In genomic region chr10:11159543-11160215, GRCh38 we compare ENCODE assay signal across 30 cellular contexts.
DNase-seq lines count a peak whose midpoint lies in the region; ATAC-seq and TF ChIP-seq lines count a peak whose summit lies in the region.
"Had no signal": no experiment of that assay in that cellular context is flagged by ENCODE, and none has a peak within 500 bp of the region (broad histone marks: within the 10 kb centered on the region; RNA-seq: fewer than 3 reads in every experiment).

No MANE protein-coding gene starts in this region.

- TF ChIP-seq CTCF in MM.1S (IDR thresholded peaks at IDR 0.05; ENCODE audit: low read length) (no peak), fibroblast of the aortic adventitia (IDR thresholded peaks at IDR 0.05; ENCODE audit: insufficient read depth, low read length) (no peak), neutrophil (IDR thresholded peaks at IDR 0.05) (no peak)

- H3K36me3 Mint-ChIP-seq in activated CD8-positive, alpha-beta memory T cell treated with anti-CD3 and anti-CD28 coated beads, Interleukin-2, amount 10 ng/mL, durations not matched to agents 7 days and 5 days = peaks cover 9% of the 10 kb centered on the region
- H3K36me3 Mint-ChIP-seq: neural progenitor cell had no signal

- H3K9me3 Mint-ChIP-seq in activated CD8-positive, alpha-beta memory T cell treated with anti-CD3 and anti-CD28 coated beads, Interleukin-2, amount 10 ng/mL, durations not matched to agents 7 days and 5 days (ENCODE audit: low read depth) = no peaks in the 10 kb centered on the region
- H3K9me3 Mint-ChIP-seq: activated T-cell treated with anti-CD3 and anti-CD28 coated beads, Interleukin-2, amount 50 U/mL, for 24 hours; neural progenitor cell had no signal

- H3K27ac ChIP-seq in MM.1S (ENCODE audit: low read length) (peak overlapping the region; percentile 99; the same call in 1 of the 2 replicates), neutrophil (peak overlapping the region; percentile 96)
- H3K27ac ChIP-seq: 22Rv1, neural progenitor cell, SJCRH30 had no signal

- H3K79me2 ChIP-seq in MM.1S (ENCODE audit: low read length) = peaks cover 99% of the 10 kb centered on the region

- H2AFZ ChIP-seq in MM.1S (ENCODE audit: low read length) = no peak overlapping the region
- H2AFZ ChIP-seq: neural progenitor cell had no signal

- peaks cover 31% of the 10 kb centered on the region for H3K4me1 ChIP-seq in MM.1S (ENCODE audit: low read length)
- H3K4me1 ChIP-seq in neutrophil (ENCODE audit: control insufficient read depth in 1 of 2, insufficient read depth in 1 of 2, low read depth in 1 of 2, low read length in 1 of 2) = peaks cover 68 to 73% of the 10 kb centered on the region in 2 experiments
- H3K4me1 ChIP-seq: Caco-2, SJCRH30 had no signal

- peaks cover 47% of the 10 kb centered on the region for H3F3A ChIP-seq in MM.1S (ENCODE audit: insufficient read depth, low read length)

- H3K9me2 ChIP-seq in MM.1S (replicated peaks; ENCODE audit: insufficient read depth, low read length) = no peaks in the 10 kb centered on the region

- ATAC-seq in activated CD8-positive, alpha-beta memory T cell treated with anti-CD3 and anti-CD28 coated beads, Interleukin-2, amount 10 ng/mL, durations not matched to agents 7 days and 5 days = no peak
- no peak for ATAC-seq in HG02623 (IDR thresholded peaks at IDR 0.05; ENCODE audit: unreplicated experiment)
- ATAC-seq: activated CD8-positive, alpha-beta T cell treated with anti-CD3 and anti-CD28 coated beads, Interleukin-2, amount 10 ng/mL, durations not matched to agents 7 days and 5 days; GM12878; left lung; Panc1 had no signal

- H3K4me3 ChIP-seq in MM.1S (ENCODE audit: low read length) (no peak overlapping the region), fibroblast of the aortic adventitia (ENCODE audit: low read depth, low read length) (no peak overlapping the region), neutrophil (ENCODE audit: low read depth in 1 of 2, low read length in 1 of 2) (no peak overlapping the region)
- H3K4me3 ChIP-seq: dorsolateral prefrontal cortex, GM12878, HAP-1, left lung, neural progenitor cell, SJCRH30, upper lobe of left lung had no signal

- H3K27ac Mint-ChIP-seq in activated CD8-positive, alpha-beta memory T cell treated with anti-CD3 and anti-CD28 coated beads, Interleukin-2, amount 10 ng/mL, durations not matched to agents 7 days and 5 days = no peak overlapping the region
- H3K27ac Mint-ChIP-seq: activated CD8-positive, alpha-beta T cell treated with anti-CD3 and anti-CD28 coated beads, Interleukin-2, amount 10 ng/mL, durations not matched to agents 7 days and 5 days; activated T-cell treated with anti-CD3 and anti-CD28 coated beads, Interleukin-2, amount 50 U/mL, for 24 hours; mesothelial cell of epicardium; neural progenitor cell had no signal

- no peaks in the 10 kb centered on the region for H4K20me1 ChIP-seq in MM.1S (ENCODE audit: insufficient read depth, low read length)

- peak overlapping the region; percentile 97; the same call in 1 of the 2 replicates for H3K4me2 ChIP-seq in MM.1S (ENCODE audit: low read depth, low read length)
- H3K4me2 ChIP-seq: neural progenitor cell had no signal

- CTCF ChIA-PET in activated CD8-positive, alpha-beta memory T cell treated with anti-CD3 and anti-CD28 coated beads, Interleukin-2, amount 10 ng/mL, durations not matched to agents 7 days and 5 days (lab: Charles Lee) = interaction anchor here (0.7 to 2.8 kb wide), 2 partner anchors 10 to 54 kb away, joined by 3 to 19 read pairs; no protein-coding TSS in a partner anchor

- no peaks in the 10 kb centered on the region for H3K36me3 ChIP-seq in MM.1S (replicated peaks; ENCODE audit: insufficient read depth, low read length)
- H3K36me3 ChIP-seq in neutrophil = no peaks in the 10 kb centered on the region
- H3K36me3 ChIP-seq: HAP-1, left lung, neural progenitor cell, upper lobe of left lung had no signal

- peaks cover 61% of the 10 kb centered on the region for H3K4me1 Mint-ChIP-seq in activated CD8-positive, alpha-beta memory T cell treated with anti-CD3 and anti-CD28 coated beads, Interleukin-2, amount 10 ng/mL, durations not matched to agents 7 days and 5 days

- no peaks in the 10 kb centered on the region for H3K27me3 ChIP-seq in MM.1S (replicated peaks; ENCODE audit: insufficient read depth, low read length)
- no peaks in the 10 kb centered on the region for H3K27me3 ChIP-seq in neutrophil
- H3K27me3 ChIP-seq: left lung, neural progenitor cell, SJCRH30, upper lobe of left lung had no signal

- H3K9ac ChIP-seq in MM.1S (ENCODE audit: low read length) = no peak overlapping the region
- H3K9ac ChIP-seq: neural progenitor cell had no signal

- H3K27me3 Mint-ChIP-seq in activated CD8-positive, alpha-beta memory T cell treated with anti-CD3 and anti-CD28 coated beads, Interleukin-2, amount 10 ng/mL, durations not matched to agents 7 days and 5 days = no peaks in the 10 kb centered on the region
- H3K27me3 Mint-ChIP-seq: activated T-cell treated with anti-CD3 and anti-CD28 coated beads, Interleukin-2, amount 50 U/mL, for 24 hours had no signal

- H3K9me3 ChIP-seq in MM.1S (replicated peaks; ENCODE audit: insufficient read depth, low read length) = no peaks in the 10 kb centered on the region
- no peaks in the 10 kb centered on the region for H3K9me3 ChIP-seq in neutrophil
- H3K9me3 ChIP-seq: HAP-1, left lung, upper lobe of left lung had no signal

- peak; percentile 15 for DNase-seq in activated CD8-positive, alpha-beta memory T cell treated with anti-CD3 and anti-CD28 coated beads, Interleukin-2, amount 10 ng/mL, durations not matched to agents 7 days and 5 days
- no peak for DNase-seq in activated CD8-positive, alpha-beta memory T cell treated with anti-CD3 and anti-CD28 coated beads for 24 hours
- DNase-seq in MM.1S (no peak), fibroblast of the aortic adventitia (ENCODE audit: low read depth) (peak; percentile 13), GF-D8 (lab: John Stamatoyannopoulos, UW) (no peak), ecto neural progenitor cell (ENCODE audit: low spot score) (no peak)
- DNase-seq: activated CD4-positive, alpha-beta T cell treated with anti-CD3 and anti-CD28 coated beads for 1 hour; activated CD8-positive, alpha-beta T cell treated with anti-CD3 and anti-CD28 coated beads, Interleukin-2, amount 10 ng/mL, durations not matched to agents 7 days and 5 days; activated T-cell treated with anti-CD3 and anti-CD28 coated beads, Interleukin-2, amount 50 U/mL, for 24 hours; amniotic stem cell; Caco-2; DMS79; Karpas-422; left lung; MV-4-11; NCI-H524; NK-92 treated with Interleukin-12 subunit alpha and Interleukin-12 subunit beta, amount 100 ng/mL, for 24 hours; SJCRH30; stimulated activated CD8-positive, alpha-beta memory T cell treated with anti-CD3 and anti-CD28 coated beads, Interleukin-4, amount 100 ng/mL, for 48 hours; T-helper 1 cell; upper lobe of left lung had no signal

- no peak overlapping the region for H3K4me3 Mint-ChIP-seq in activated CD8-positive, alpha-beta memory T cell treated with anti-CD3 and anti-CD28 coated beads, Interleukin-2, amount 10 ng/mL, durations not matched to agents 7 days and 5 days
- H3K4me3 Mint-ChIP-seq: activated CD8-positive, alpha-beta T cell treated with anti-CD3 and anti-CD28 coated beads, Interleukin-2, amount 10 ng/mL, durations not matched to agents 7 days and 5 days; activated T-cell treated with anti-CD3 and anti-CD28 coated beads, Interleukin-2, amount 50 U/mL, for 24 hours; mesothelial cell of epicardium; neural progenitor cell had no signal

Comparison
In these comparisons a context has a peak if more than half of its experiments do, and no peak if none do; other contexts are left out.
1. DNase-seq: peak in activated CD8-positive, alpha-beta memory T cell treated with anti-CD3 and anti-CD28 coated beads, Interleukin-2, amount 10 ng/mL, durations not matched to agents 7 days and 5 days (single experiment) and fibroblast of the aortic adventitia (single experiment); none in activated CD8-positive, alpha-beta memory T cell treated with anti-CD3 and anti-CD28 coated beads for 24 hours (single experiment), MM.1S (single experiment), GF-D8 (single experiment) and ecto neural progenitor cell (single experiment).